ENCODE assay signal across 1 cellular context in the genomic region with DNA sequence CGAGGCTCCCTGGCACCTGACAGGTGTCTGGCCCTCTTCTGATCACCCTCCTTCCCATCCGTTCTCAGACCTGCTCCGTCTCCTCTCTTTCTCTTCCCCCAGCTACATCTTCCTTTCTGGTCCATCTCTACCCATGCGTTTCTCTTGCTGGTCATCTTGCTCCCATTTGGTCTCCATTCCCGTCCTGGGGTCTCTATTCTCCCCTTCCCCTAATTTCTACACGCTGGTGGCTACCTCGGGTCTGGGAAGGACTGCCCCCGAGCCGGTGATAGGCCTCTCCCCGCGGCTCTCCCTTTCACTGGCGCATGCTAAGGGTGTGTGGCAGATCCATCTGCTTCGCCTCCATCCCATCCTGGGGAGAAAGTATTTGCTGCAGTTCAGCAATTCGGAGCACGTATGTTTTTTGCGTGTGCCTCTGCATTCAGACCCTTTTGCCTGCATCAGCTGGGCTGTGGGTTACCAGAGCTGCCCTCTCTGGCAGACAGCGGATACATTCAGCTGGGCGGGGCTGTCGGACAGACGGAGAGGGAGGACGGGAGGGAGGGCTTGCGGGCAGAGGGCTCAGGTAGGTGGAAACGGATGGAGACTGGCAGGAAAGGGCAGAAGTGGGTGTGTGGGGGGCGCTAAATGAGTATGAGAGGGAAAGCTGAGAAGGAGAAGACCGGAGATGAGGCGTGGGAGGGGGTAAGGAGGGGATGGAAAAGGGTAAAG.
TF ChIP-seq lines count a peak whose summit lies in the region.

No MANE protein-coding gene starts in this region.

TF ChIP-seq in GM12878, 131 proteins besides CTCF, POLR2A, EP300 and RAD21:
- peak; percentile 14; the same call in 1 of the 2 replicates for TF ChIP-seq RUNX3 (IDR thresholded peaks at IDR 0.05; ENCODE audit: low read length)
- TF ChIP-seq MTA2 (IDR thresholded peaks at IDR 0.05; ENCODE audit: low read depth) = peak; percentile 29
- no peak for TF ChIP-seq NFXL1 (IDR thresholded peaks at IDR 0.05; ENCODE audit: borderline replicate concordance)
- 0 out of 2 replicates have a peak, but pooled peaks have one; percentile 48 for TF ChIP-seq NBN (IDR thresholded peaks at IDR 0.05)
